Comparison of ENCODE assay signal across 21 cellular contexts in genomic region chr22:48651036-48651890, GRCh38.
DNase-seq lines count a peak whose midpoint lies in the region; TF ChIP-seq lines count a peak whose summit lies in the region.
"Had no signal": no experiment of that assay in that cellular context is flagged by ENCODE, and none has a peak within 500 bp of the region (broad histone marks: within the 10 kb centered on the region; RNA-seq: fewer than 3 reads in every experiment).

No MANE protein-coding gene starts in this region.

- POLR2A ChIA-PET in activated CD4-positive, alpha-beta T cell treated with anti-CD3 and anti-CD28 coated beads, Interleukin-2, amount 10 ng/mL, durations not matched to agents 7 days and 5 days (lab: Charles Lee): no interaction called here

- H3K27ac Mint-ChIP-seq in H9: peak overlapping the region in 2 of 3 experiments; percentile 26 to 35; a peak in 1 of 7 replicates
- H3K27ac Mint-ChIP-seq in activated CD4-positive, alpha-beta T cell treated with anti-CD3 and anti-CD28 coated beads, Interleukin-2, amount 10 ng/mL, durations not matched to agents 7 days and 5 days: no peak overlapping the region
- H3K27ac Mint-ChIP-seq: nephron; progenitor cell of endocrine pancreas; stimulated activated memory B cell treated with anti-CD40 and anti-IgM and Interleukin-4, amounts not matched to agents 10 μg/mL and 1 μg/mL and 100 μg/mL, for 72 hours had no signal

- no peak overlapping the region for H2BK20ac ChIP-seq in H9 (ENCODE audit: low read depth, low read length, poor library complexity, severe bottlenecking)

- no peak overlapping the region for H4K91ac ChIP-seq in H9 (ENCODE audit: insufficient read length, low read depth, low read length)

- TF ChIP-seq CTCF in H9 (conservative IDR thresholded peaks at IDR 0.05): no peak

- H3K27ac ChIP-seq in H9 (ENCODE audit: insufficient read length, low read depth, low read length) (no peak overlapping the region), substantia nigra (ENCODE audit: low read depth, low read length, poor library complexity, severe bottlenecking) (peak overlapping the region; percentile 46)
- H3K27ac ChIP-seq: cardiac muscle cell, GM23248, heart right ventricle, skin epidermis had no signal

- no peaks in the 10 kb centered on the region for H3K4me1 ChIP-seq in H9 (ENCODE audit: insufficient read depth, low read length)
- H3K4me1 ChIP-seq: heart right ventricle had no signal

- intact Hi-C loops in head of caudate nucleus (cut with DNase I): no loop called here

- no peak overlapping the region for H2BK15ac ChIP-seq in H9 (ENCODE audit: low read depth, low read length)

- no peaks in the 10 kb centered on the region for H4K20me1 ChIP-seq in H9 (ENCODE audit: control insufficient read depth, insufficient read depth, insufficient read length)

- no peak overlapping the region for H3K18ac ChIP-seq in H9 (ENCODE audit: insufficient read length, low read depth, low read length)

- H3K4me2 ChIP-seq in H9 (ENCODE audit: insufficient read depth, insufficient read length, low read length): no peak overlapping the region

- no peaks in the 10 kb centered on the region; the same call in 1 of the 2 replicates for H3K27me3 Mint-ChIP-seq in H9 (ENCODE audit: low read depth)
- no peaks in the 10 kb centered on the region for H3K27me3 Mint-ChIP-seq in activated CD4-positive, alpha-beta T cell treated with anti-CD3 and anti-CD28 coated beads, Interleukin-2, amount 10 ng/mL, durations not matched to agents 7 days and 5 days
- H3K27me3 Mint-ChIP-seq: progenitor cell of endocrine pancreas; stimulated activated memory B cell treated with anti-CD40 and anti-IgM and Interleukin-4, amounts not matched to agents 10 μg/mL and 1 μg/mL and 100 μg/mL, for 72 hours had no signal

- no peak overlapping the region for H3K56ac ChIP-seq in H9 (ENCODE audit: insufficient read length, low read depth, low read length)

- no peaks in the 10 kb centered on the region for H3K27me3 ChIP-seq in H9 (ENCODE audit: insufficient read depth, low read length)
- H3K27me3 ChIP-seq: cardiac muscle cell had no signal

- H3K4me1 Mint-ChIP-seq in H9: 0 out of 4 replicates have a peak, but pooled peaks cover 0 to 7% of the 10 kb centered on the region in 2 experiments
- H3K4me1 Mint-ChIP-seq in activated CD4-positive, alpha-beta T cell treated with anti-CD3 and anti-CD28 coated beads, Interleukin-2, amount 10 ng/mL, durations not matched to agents 7 days and 5 days: no peaks in the 10 kb centered on the region
- H3K4me1 Mint-ChIP-seq: nephron; stimulated activated memory B cell treated with anti-CD40 and anti-IgM and Interleukin-4, amounts not matched to agents 10 μg/mL and 1 μg/mL and 100 μg/mL, for 72 hours had no signal

- no peaks in the 10 kb centered on the region for H3K23me2 ChIP-seq in H9 (ENCODE audit: insufficient read length, low read depth, low read length, poor library complexity, severe bottlenecking)

- WGBS in H9 (ENCODE audit: extremely low coverage, insufficient read length, low lambda C conversion rate): no CpG with 5 or more reads among the region's 26 CpGs

- no peak overlapping the region for H4K8ac ChIP-seq in H9 (replicated peaks; ENCODE audit: insufficient read length, low read depth, low read length)

- no peak overlapping the region for H2AFZ ChIP-seq in H9 (ENCODE audit: low read length)
- H2AFZ ChIP-seq: GM23248 had no signal

- no peak overlapping the region for H3K4ac ChIP-seq in H9 (ENCODE audit: low read depth, low read length)

- H3T11ph ChIP-seq in H9 (ENCODE audit: low read length): no peak overlapping the region

- no peaks in the 10 kb centered on the region for H3K9me3 ChIP-seq in H9 (ENCODE audit: control insufficient read depth, low read depth, low read length)

- no peaks in the 10 kb centered on the region for H3K79me1 ChIP-seq in H9 (ENCODE audit: insufficient read depth, low read depth, low read length, poor library complexity, severe bottlenecking)

- no peak overlapping the region for H3K9ac ChIP-seq in H9 (ENCODE audit: extremely low read depth, insufficient read length, low read length)
- H3K9ac ChIP-seq: GM23248 had no signal

- H2AK5ac ChIP-seq in H9 (ENCODE audit: insufficient read length, low read length): no peak overlapping the region

- no peaks in the 10 kb centered on the region for H3K79me2 ChIP-seq in H9 (ENCODE audit: insufficient read depth, low read length)

- no peak for DNase-seq in H9
- peak; percentile 83 for DNase-seq in RPMI8226
- DNase-seq in head of caudate nucleus: peak in 40 of 42 donors; percentile 26 to 89 (median 70)
- peak in 42 of 49 donors; percentile 25 to 86 (median 67) for DNase-seq in substantia nigra (lab: John Stamatoyannopoulos, UW)
- no peak for DNase-seq in activated CD4-positive, alpha-beta T cell treated with anti-CD3 and anti-CD28 coated beads, Interleukin-2, amount 10 ng/mL, durations not matched to agents 7 days and 5 days
- DNase-seq in activated naive CD4-positive, alpha-beta T cell treated with anti-CD3 and anti-CD28 coated beads, Interleukin-2, amount 50 U/mL, for 16 hours: no peak
- DNase-seq in activated CD4-positive, CD25-positive, alpha-beta regulatory T cell (lab: John Stamatoyannopoulos, UW): no peak
- DNase-seq: activated CD4-positive, CD25-positive, alpha-beta regulatory T cell treated with anti-CD3 and anti-CD28 coated beads, Interleukin-2, amount 50 U/mL, for 72 hours; activated T-cell treated with anti-CD3 and anti-CD28 coated beads, Interleukin-2, amount 50 U/mL, for 1 hour; COR-L47; EL; GM23248; heart right ventricle; NCI-H1436 treated with DMSO at 0.1 percent for 48 hours; NCI-H526 treated with DMSO at 0.1 percent for 48 hours; T1000 had no signal

- H2BK5ac ChIP-seq in H9 (ENCODE audit: insufficient read length, low read length): no peak overlapping the region

- peaks cover 0 to 2% of the 10 kb centered on the region in 2 experiments; a peak in 2 of 5 replicates for H3K9me3 Mint-ChIP-seq in H9
- no peaks in the 10 kb centered on the region for H3K9me3 Mint-ChIP-seq in activated CD4-positive, alpha-beta T cell treated with anti-CD3 and anti-CD28 coated beads, Interleukin-2, amount 10 ng/mL, durations not matched to agents 7 days and 5 days
- H3K9me3 Mint-ChIP-seq: nephron had no signal

- H3K4me3 Mint-ChIP-seq in H9: no peak overlapping the region
- no peak overlapping the region for H3K4me3 Mint-ChIP-seq in activated CD4-positive, alpha-beta T cell treated with anti-CD3 and anti-CD28 coated beads, Interleukin-2, amount 10 ng/mL, durations not matched to agents 7 days and 5 days
- H3K4me3 Mint-ChIP-seq: nephron; stimulated activated memory B cell treated with anti-CD40 and anti-IgM and Interleukin-4, amounts not matched to agents 10 μg/mL and 1 μg/mL and 100 μg/mL, for 72 hours had no signal

- CTCF ChIA-PET in activated CD4-positive, alpha-beta T cell treated with anti-CD3 and anti-CD28 coated beads, Interleukin-2, amount 10 ng/mL, durations not matched to agents 7 days and 5 days (lab: Charles Lee): no interaction called here

- peaks cover 2 to 13% (median 11%) of the 10 kb centered on the region in 3 experiments; a peak in 6 of 7 replicates for H3K36me3 Mint-ChIP-seq in H9 (ENCODE audit: insufficient read depth in 1 of 3, low read depth in 3 of 3)
- no peaks in the 10 kb centered on the region for H3K36me3 Mint-ChIP-seq in activated CD4-positive, alpha-beta T cell treated with anti-CD3 and anti-CD28 coated beads, Interleukin-2, amount 10 ng/mL, durations not matched to agents 7 days and 5 days (ENCODE audit: low read depth)
- H3K36me3 Mint-ChIP-seq: stimulated activated memory B cell treated with anti-CD40 and anti-IgM and Interleukin-4, amounts not matched to agents 10 μg/mL and 1 μg/mL and 100 μg/mL, for 72 hours had no signal

- no peak overlapping the region for H3K14ac ChIP-seq in H9 (ENCODE audit: insufficient read depth, low read length)

- H2BK120ac ChIP-seq in H9 (ENCODE audit: low read depth, low read length, poor library complexity, severe bottlenecking): no peak overlapping the region

- H3K23ac ChIP-seq in H9 (ENCODE audit: insufficient read length, low read depth, low read length): no peak overlapping the region

- no peak overlapping the region for H2BK12ac ChIP-seq in H9 (ENCODE audit: insufficient read length, low read depth, low read length)

- no peak overlapping the region for H4K5ac ChIP-seq in H9 (ENCODE audit: insufficient read length, low read depth, low read length)

Comparison
In these comparisons a context has a peak if more than half of its experiments do, and no peak if none do; other contexts are left out.
1. DNase-seq: peak in RPMI8226 (single experiment), head of caudate nucleus (40 of 42) and substantia nigra (42 of 49); none in H9 (single experiment), activated CD4-positive, alpha-beta T cell treated with anti-CD3 and anti-CD28 coated beads, Interleukin-2, amount 10 ng/mL, durations not matched to agents 7 days and 5 days (single experiment), activated naive CD4-positive, alpha-beta T cell treated with anti-CD3 and anti-CD28 coated beads, Interleukin-2, amount 50 U/mL, for 16 hours (single experiment) and activated CD4-positive, CD25-positive, alpha-beta regulatory T cell (0 of 4).